1 cellular context compared by ENCODE assay signal in genomic region chr9:127178646-127179632, GRCh38.
TF ChIP-seq lines count a peak whose summit lies in the region.

No MANE protein-coding gene starts in this region.

TF ChIP-seq in GM12878, 131 proteins besides CTCF, POLR2A, EP300 and RAD21 (continued from another document):
- TF ChIP-seq NKRF (conservative IDR thresholded peaks at IDR 0.05): no peak
- TF ChIP-seq ZNF24 (IDR thresholded peaks at IDR 0.05): peak; percentile 68
- no peak for TF ChIP-seq SMARCA5 (IDR thresholded peaks at IDR 0.05)
- no peak for TF ChIP-seq USF2 (IDR thresholded peaks at IDR 0.05; ENCODE audit: borderline replicate concordance, low read depth, low read length)
- no peak for TF ChIP-seq E4F1 (IDR thresholded peaks at IDR 0.05; ENCODE audit: borderline replicate concordance, partially characterized antibody)
- TF ChIP-seq NR2F1 (conservative IDR thresholded peaks at IDR 0.05): no peak
- no peak for TF ChIP-seq SREBF1 (IDR thresholded peaks at IDR 0.05; ENCODE audit: low read length)
- TF ChIP-seq CREB1 (IDR thresholded peaks at IDR 0.05; ENCODE audit: low read depth): no peak
- no peak for TF ChIP-seq YBX1 (IDR thresholded peaks at IDR 0.05)
- peak; percentile 24; the same call in 1 of the 2 replicates for TF ChIP-seq ZNF687 (IDR thresholded peaks at IDR 0.05)
- no peak for TF ChIP-seq FOXM1 (IDR thresholded peaks at IDR 0.05; ENCODE audit: low read depth, low read length)
